ENCODE assay signal across 13 cellular contexts in the genomic region with DNA sequence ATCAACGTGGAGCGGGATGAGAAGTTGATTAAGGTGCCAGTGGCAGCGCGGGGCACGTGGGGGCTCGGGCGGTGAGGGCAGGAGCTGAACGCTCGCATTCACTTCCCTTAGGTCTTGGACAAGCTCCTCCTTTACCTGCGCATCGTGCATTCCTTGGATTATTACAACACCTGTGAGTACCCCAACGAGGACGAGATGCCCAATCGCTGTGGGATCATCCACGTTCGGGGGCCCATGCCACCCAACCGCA. TPM values are rescaled to one million over a fixed set of nuclear protein-coding genes. Genes with fewer than 3 reads are reported as not detected.
DNase-seq lines count a peak whose midpoint lies in the region; ATAC-seq and TF ChIP-seq lines count a peak whose summit lies in the region.
"Had no signal": no experiment of that assay in that cellular context is flagged by ENCODE, and none has a peak within 500 bp of the region (broad histone marks: within the 10 kb centered on the region; RNA-seq: fewer than 3 reads in every experiment).

No MANE protein-coding gene starts in this region.

- H3K4me1 ChIP-seq in HCT116 (ENCODE audit: control insufficient read depth in 1 of 2, insufficient read depth in 2 of 2, low read length in 2 of 2) = peaks cover 8 to 44% of the 10 kb centered on the region in 2 experiments
- peaks cover 31 to 48% of the 10 kb centered on the region in 2 donors for H3K4me1 ChIP-seq in naive thymus-derived CD4-positive, alpha-beta T cell (ENCODE audit: control insufficient read depth in 2 of 2, insufficient read depth in 2 of 2, low read length in 2 of 2)

- no peak overlapping the region for H2AFZ ChIP-seq in HCT116 (ENCODE audit: low read depth, low read length, poor library complexity, severe bottlenecking)

- H3K9ac ChIP-seq in HCT116 (ENCODE audit: low read length) = no peak overlapping the region

- no peaks in the 10 kb centered on the region for H3K9me3 ChIP-seq in CD4-positive, alpha-beta T cell (ENCODE audit: control insufficient read depth, low read length)
- no peaks in the 10 kb centered on the region for H3K9me3 ChIP-seq in HCT116 (ENCODE audit: control insufficient read depth in 1 of 2, insufficient read depth in 1 of 2, low read depth in 1 of 2, low read length in 2 of 2)
- H3K9me3 ChIP-seq in naive thymus-derived CD4-positive, alpha-beta T cell (ENCODE audit: control insufficient read depth in 2 of 3, low read length in 3 of 3) = no peaks in the 10 kb centered on the region
- H3K9me3 ChIP-seq: prostate gland, SJSA1 had no signal

- no TSS peak for BruUV-seq in HCT116 (replicated peaks; lab: Mats Ljungman, UMichigan)

- TF ChIP-seq POLR2A in HCT116 (IDR thresholded peaks at IDR 0.05; ENCODE audit: borderline replicate concordance, extremely low read depth, insufficient read depth, insufficient read length) = no peak

- H3K36me3 Mint-ChIP-seq in CD4-positive, alpha-beta T cell (ENCODE audit: low read depth) = peaks cover 68% of the 10 kb centered on the region
- H3K36me3 Mint-ChIP-seq in activated T-helper 17 cell treated with anti-CD3 and anti-CD28 coated beads, Interleukin-2, amount 50 U/mL, for 72 hours (ENCODE audit: low read depth) = peaks cover 70% of the 10 kb centered on the region
- H3K36me3 Mint-ChIP-seq in naive thymus-derived CD4-positive, alpha-beta T cell = peaks cover 22 to 59% (median 41%) of the 10 kb centered on the region in 5 donors
- H3K36me3 Mint-ChIP-seq in glutamatergic neuron (ENCODE audit: unreplicated experiment) = peaks cover 12% of the 10 kb centered on the region

- no peak for TF ChIP-seq CTCF in CD4-positive, alpha-beta T cell (IDR thresholded peaks at IDR 0.05)
- TF ChIP-seq CTCF in HCT116 (IDR thresholded peaks at IDR 0.05 in 2 of 3, conservative IDR thresholded peaks at IDR 0.05 in 1 of 3; ENCODE audit: borderline replicate concordance in 1 of 3, insufficient read depth in 1 of 3, low read depth in 2 of 3, low read length in 2 of 3) (no peak), glutamatergic neuron (IDR thresholded peaks at IDR 0.05; ENCODE audit: partially characterized antibody, unreplicated experiment) (no peak), GM10266 (IDR thresholded peaks at IDR 0.05; ENCODE audit: control insufficient read depth, insufficient read depth, low read depth, missing control alignments) (no peak)

- TF ChIP-seq RAD21 in HCT116 (IDR thresholded peaks at IDR 0.05; ENCODE audit: low read depth) = no peak

- peak overlapping the region; percentile 80 for H3K27ac ChIP-seq in CD4-positive, alpha-beta T cell (ENCODE audit: low read depth, low read length)
- H3K27ac ChIP-seq in HCT116 (ENCODE audit: low read depth, low read length) = peak overlapping the region; percentile 36
- peak overlapping the region; percentile 88 for H3K27ac ChIP-seq in naive thymus-derived CD4-positive, alpha-beta T cell (ENCODE audit: low read depth, low read length)
- H3K27ac ChIP-seq: prostate gland, SJSA1 had no signal

- CTCF ChIA-PET in CD4-positive, alpha-beta T cell (lab: Charles Lee) = no interaction called here
- CTCF ChIA-PET in HCT116 (lab: Charles Lee) = interaction anchor here (0.8 to 1.4 kb wide), 2 partner anchors 35 to 85 kb away, joined by 3 read pairs; a partner anchor contains a TSS
- CTCF ChIA-PET in naive thymus-derived CD4-positive, alpha-beta T cell (lab: Charles Lee) = interaction anchor here (0.5 to 1.7 kb wide), 2 partner anchors 12 to 397 kb away, joined by 3 to 6 read pairs; a partner anchor contains a TSS

- H3K36me3 ChIP-seq in HCT116 (ENCODE audit: control insufficient read depth in 1 of 2, insufficient read depth in 2 of 2, low read length in 2 of 2) = peaks cover 46 to 70% of the 10 kb centered on the region in 2 experiments
- H3K36me3 ChIP-seq in naive thymus-derived CD4-positive, alpha-beta T cell (ENCODE audit: control insufficient read depth in 2 of 3, insufficient read depth in 3 of 3, low read length in 3 of 3) = peaks cover 22 to 56% (median 24%) of the 10 kb centered on the region in 3 experiments

- peak overlapping the region; percentile 95 for H3K4me3 Mint-ChIP-seq in CD4-positive, alpha-beta T cell
- H3K4me3 Mint-ChIP-seq in activated T-helper 17 cell treated with anti-CD3 and anti-CD28 coated beads, Interleukin-2, amount 50 U/mL, for 72 hours = peak overlapping the region; percentile 73
- H3K4me3 Mint-ChIP-seq in naive thymus-derived CD4-positive, alpha-beta T cell = peak overlapping the region in 8 of 10 donors; percentile 83 to 90 (median 88)
- H3K4me3 Mint-ChIP-seq in glutamatergic neuron (ENCODE audit: unreplicated experiment) = no peak overlapping the region

- H3K4me3 ChIP-seq in HCT116 (replicated peaks in 1 of 2; ENCODE audit: low read depth in 1 of 2, low read length in 2 of 2) = no peak overlapping the region
- H3K4me3 ChIP-seq in naive thymus-derived CD4-positive, alpha-beta T cell (ENCODE audit: low read length) = peak overlapping the region; percentile 38
- H3K4me3 ChIP-seq: prostate gland, SJSA1 had no signal

- H4K20me1 ChIP-seq in HCT116 (ENCODE audit: insufficient read depth) = no peaks in the 10 kb centered on the region

- peaks cover 13% of the 10 kb centered on the region for H3K27me3 ChIP-seq in CD4-positive, alpha-beta T cell (ENCODE audit: control insufficient read depth, insufficient read depth, low read length)
- H3K27me3 ChIP-seq in HCT116 (ENCODE audit: insufficient read depth, low read length) = no peaks in the 10 kb centered on the region
- H3K27me3 ChIP-seq in naive thymus-derived CD4-positive, alpha-beta T cell (ENCODE audit: control insufficient read depth in 2 of 2, insufficient read depth in 2 of 2, low read length in 2 of 2) = no peaks in the 10 kb centered on the region
- H3K27me3 ChIP-seq: SJSA1 had no signal

- H3K4me2 ChIP-seq in HCT116 (ENCODE audit: low read length) = no peak overlapping the region

- DNase-seq in CD4-positive, alpha-beta T cell = no peak
- no peak for DNase-seq in HCT116 (ENCODE audit: low read depth, low spot score)
- no peak for DNase-seq in naive thymus-derived CD4-positive, alpha-beta T cell
- no peak for DNase-seq in glutamatergic neuron
- DNase-seq in stimulated activated CD4-positive, alpha-beta T cell treated with anti-CD3 and anti-CD28 coated beads, Interleukin-2, amount 100 ng/mL, for 24 hours = no peak
- no peak for DNase-seq in GM10266 (ENCODE audit: extremely low spot score)
- DNase-seq: activated CD4-positive, alpha-beta T cell treated with anti-CD3 and anti-CD28 coated beads for 1 hour; NCI-H1105 treated with DMSO at 0.1 percent for 48 hours; NCI-H69 had no signal

- intact Hi-C loops in CD4-positive, alpha-beta T cell (cut with DNase I, micrococcal nuclease) = loop anchor here in 1 of 2 experiments (1.0 to 5.0 kb wide), 2 partner anchors 12 to 280 kb away; a partner anchor contains a TSS
- intact Hi-C loops in HCT116 (cut with micrococcal nuclease) = no loop called here
- intact Hi-C loops in naive thymus-derived CD4-positive, alpha-beta T cell (cut with micrococcal nuclease) = loop anchor here (5.0 kb wide), 3 partner anchors 130 to 280 kb away; a partner anchor contains a TSS

- peak overlapping the region; percentile 95 for H3K27ac Mint-ChIP-seq in CD4-positive, alpha-beta T cell
- H3K27ac Mint-ChIP-seq in activated T-helper 17 cell treated with anti-CD3 and anti-CD28 coated beads, Interleukin-2, amount 50 U/mL, for 72 hours = peak overlapping the region; percentile 83
- H3K27ac Mint-ChIP-seq in naive thymus-derived CD4-positive, alpha-beta T cell = peak overlapping the region; percentile 90 to 98 (median 95)
- no peak overlapping the region for H3K27ac Mint-ChIP-seq in glutamatergic neuron (ENCODE audit: unreplicated experiment)

- POLR2A ChIA-PET in CD4-positive, alpha-beta T cell (lab: Charles Lee) = interaction anchor here (0.8 to 6.3 kb wide), 6 partner anchors 10 to 331 kb away, joined by 3 to 206 read pairs (median 6); a partner anchor contains a TSS
- POLR2A ChIA-PET in HCT116 (lab: Charles Lee) = no interaction called here
- POLR2A ChIA-PET in naive thymus-derived CD4-positive, alpha-beta T cell (lab: Charles Lee) = interaction anchor here (1.0 to 7.3 kb wide), 4 partner anchors 10 to 968 kb away, joined by 3 to 161 read pairs (median 6); a partner anchor contains a TSS

- no peak for ATAC-seq in CD4-positive, alpha-beta T cell (ENCODE audit: poor library complexity)
- ATAC-seq in HCT116 (no peak), HG03095 (IDR thresholded peaks at IDR 0.05; ENCODE audit: unreplicated experiment) (no peak)
- no peak for ATAC-seq in activated T-helper 17 cell treated with anti-CD3 and anti-CD28 coated beads, Interleukin-2, amount 50 U/mL, for 72 hours (replicated peaks)
- no peak for ATAC-seq in naive thymus-derived CD4-positive, alpha-beta T cell

- no peaks in the 10 kb centered on the region for H3K9me2 ChIP-seq in HCT116 (ENCODE audit: insufficient read depth)

- peaks cover 15% of the 10 kb centered on the region for H3K27me3 Mint-ChIP-seq in CD4-positive, alpha-beta T cell
- H3K27me3 Mint-ChIP-seq in activated T-helper 17 cell treated with anti-CD3 and anti-CD28 coated beads, Interleukin-2, amount 50 U/mL, for 72 hours = peaks cover 4% of the 10 kb centered on the region
- H3K27me3 Mint-ChIP-seq in naive thymus-derived CD4-positive, alpha-beta T cell = peaks cover 6 to 16% (median 7%) of the 10 kb centered on the region in 5 donors
- peaks cover 11% of the 10 kb centered on the region for H3K27me3 Mint-ChIP-seq in glutamatergic neuron (ENCODE audit: unreplicated experiment)

- RAD21 ChIA-PET in HCT116 (lab: Charles Lee; ENCODE audit: low non-redundant PET in 1 of 2, low total read pairs in 2 of 2, uncharacterized antibody in 2 of 2, unreplicated experiment in 2 of 2) = no interaction called here

- peaks cover 67% of the 10 kb centered on the region for H3K4me1 Mint-ChIP-seq in CD4-positive, alpha-beta T cell (ENCODE audit: low read depth)
- H3K4me1 Mint-ChIP-seq in activated T-helper 17 cell treated with anti-CD3 and anti-CD28 coated beads, Interleukin-2, amount 50 U/mL, for 72 hours = peaks cover 51% of the 10 kb centered on the region
- H3K4me1 Mint-ChIP-seq in naive thymus-derived CD4-positive, alpha-beta T cell = peaks cover 32 to 52% (median 46%) of the 10 kb centered on the region in 7 donors
- peaks cover 10% of the 10 kb centered on the region for H3K4me1 Mint-ChIP-seq in glutamatergic neuron (ENCODE audit: low read depth, unreplicated experiment)

- peaks cover 65% of the 10 kb centered on the region for H3K79me2 ChIP-seq in HCT116 (ENCODE audit: insufficient read depth, low read length)

- no peaks in the 10 kb centered on the region for H3K9me3 Mint-ChIP-seq in CD4-positive, alpha-beta T cell
- H3K9me3 Mint-ChIP-seq in activated T-helper 17 cell treated with anti-CD3 and anti-CD28 coated beads, Interleukin-2, amount 50 U/mL, for 72 hours = no peaks in the 10 kb centered on the region
- peaks cover 0 to 2% (median 0%) of the 10 kb centered on the region in 11 donors for H3K9me3 Mint-ChIP-seq in naive thymus-derived CD4-positive, alpha-beta T cell
- peaks cover 19% of the 10 kb centered on the region for H3K9me3 Mint-ChIP-seq in glutamatergic neuron (ENCODE audit: unreplicated experiment)

RNA-seq across cellular contexts. Expression of a gene that starts 2.7 kb away (rescaled TPM):
- 1 to 10 TPM; 1.1 to 1.5 TPM for total RNA-seq in CD4-positive, alpha-beta T cell
- total RNA-seq in HCT116 (2021; ENCODE audit: unreplicated experiment) (5.6 TPM), glutamatergic neuron (ENCODE audit: unreplicated experiment) (3.2 TPM)
- 2.4 and 3.1 TPM in 2 replicates for polyA plus RNA-seq in HCT116 (2012)
- total RNA-seq in activated T-helper 17 cell treated with anti-CD3 and anti-CD28 coated beads, Interleukin-2, amount 50 U/mL, for 72 hours = 1 to 10 TPM in 1 of 2 donors, under 1 TPM in 1; 0.79 to 3.2 TPM
- total RNA-seq in naive thymus-derived CD4-positive, alpha-beta T cell = 10 to 100 TPM in 1 of 5 experiments, 1 to 10 TPM in 4; 2.1 to 11.1 (median 3.5) TPM
- polyA plus RNA-seq in naive thymus-derived CD4-positive, alpha-beta T cell = 1 to 10 TPM in 1 of 2 donors, under 1 TPM in 1; 0.99 to 1.9 TPM

RNA-seq across cellular contexts. Expression of a gene that starts 8.8 kb away (rescaled TPM):
- under 1 TPM; 0.14 to 0.22 TPM for total RNA-seq in CD4-positive, alpha-beta T cell
- total RNA-seq in HCT116 (2021; ENCODE audit: unreplicated experiment) = 1.8 TPM
- polyA plus RNA-seq in HCT116 (2012) = 0.57 and 0.86 TPM in 2 replicates
- total RNA-seq in activated T-helper 17 cell treated with anti-CD3 and anti-CD28 coated beads, Interleukin-2, amount 50 U/mL, for 72 hours = not detected
- total RNA-seq in naive thymus-derived CD4-positive, alpha-beta T cell = under 1 TPM in 3 of 5 experiments, not detected in 2; 0.11 to 0.32 (median 0.22) TPM
- not detected for polyA plus RNA-seq in naive thymus-derived CD4-positive, alpha-beta T cell
- total RNA-seq in glutamatergic neuron (ENCODE audit: unreplicated experiment) = 30.0 TPM

RNA-seq across cellular contexts. Expression of a gene that starts 12.0 kb away (rescaled TPM):
- 100 to 1,000 TPM; 355 to 382 TPM for total RNA-seq in CD4-positive, alpha-beta T cell
- 252 TPM for total RNA-seq in HCT116 (2021; ENCODE audit: unreplicated experiment)
- 143 and 146 TPM in 2 replicates for polyA plus RNA-seq in HCT116 (2012)
- 100 to 1,000 TPM; 208 to 255 TPM for total RNA-seq in activated T-helper 17 cell treated with anti-CD3 and anti-CD28 coated beads, Interleukin-2, amount 50 U/mL, for 72 hours
- total RNA-seq in naive thymus-derived CD4-positive, alpha-beta T cell = 100 to 1,000 TPM; 212 to 271 (median 261) TPM
- 10 to 100 TPM; 43.6 to 64.4 TPM for polyA plus RNA-seq in naive thymus-derived CD4-positive, alpha-beta T cell
- total RNA-seq in glutamatergic neuron (ENCODE audit: unreplicated experiment) = 213 TPM

RNA-seq across cellular contexts. Expression of a gene that starts 19.7 kb away (rescaled TPM):
- 1 to 10 TPM; 4.3 to 6.1 TPM for total RNA-seq in CD4-positive, alpha-beta T cell
- 102 TPM for total RNA-seq in HCT116 (2021; ENCODE audit: unreplicated experiment)
- polyA plus RNA-seq in HCT116 (2012) = 99.7 and 124 TPM in 2 replicates
- 10 to 100 TPM; 36.5 to 43.5 TPM for total RNA-seq in activated T-helper 17 cell treated with anti-CD3 and anti-CD28 coated beads, Interleukin-2, amount 50 U/mL, for 72 hours
- total RNA-seq in naive thymus-derived CD4-positive, alpha-beta T cell = 10 to 100 TPM in 4 of 5 experiments, 1 to 10 TPM in 1; 8.0 to 28.1 (median 10.4) TPM
- 1 to 10 TPM; 3.4 to 3.9 TPM for polyA plus RNA-seq in naive thymus-derived CD4-positive, alpha-beta T cell
- total RNA-seq in glutamatergic neuron (ENCODE audit: unreplicated experiment) = 13.1 TPM

RNA-seq across cellular contexts. Expression of a gene that starts 34.3 kb away (rescaled TPM):
- total RNA-seq in CD4-positive, alpha-beta T cell = 10 to 100 TPM; 26.3 to 28.2 TPM
- total RNA-seq in HCT116 (2021; ENCODE audit: unreplicated experiment) (24.6 TPM), glutamatergic neuron (ENCODE audit: unreplicated experiment) (36.7 TPM)
- 14.7 and 15.4 TPM in 2 replicates for polyA plus RNA-seq in HCT116 (2012)
- 10 to 100 TPM; 15.7 to 30.1 TPM for total RNA-seq in activated T-helper 17 cell treated with anti-CD3 and anti-CD28 coated beads, Interleukin-2, amount 50 U/mL, for 72 hours
- 10 to 100 TPM; 50.4 to 78.6 (median 62.7) TPM for total RNA-seq in naive thymus-derived CD4-positive, alpha-beta T cell
- polyA plus RNA-seq in naive thymus-derived CD4-positive, alpha-beta T cell = 1 to 10 TPM; 5.0 to 7.8 TPM

Comparison
In these comparisons a context has a peak if more than half of its experiments do, and no peak if none do; other contexts are left out.
1. H3K27ac ChIP-seq: peak in every context shown above with its lines; median percentile 88 in naive thymus-derived CD4-positive, alpha-beta T cell; 80 in CD4-positive, alpha-beta T cell; 36 in HCT116.
2. RNA of a gene that starts 8.8 kb away (total RNA-seq): 30.0 TPM in glutamatergic neuron (single experiment); 1.8 TPM in HCT116 (single experiment), 0.14 to 0.22 TPM in CD4-positive, alpha-beta T cell, 0.11 to 0.32 TPM in naive thymus-derived CD4-positive, alpha-beta T cell and not detected in activated T-helper 17 cell treated with anti-CD3 and anti-CD28 coated beads, Interleukin-2, amount 50 U/mL, for 72 hours; every median in the first group is over 10 times any median in the second.